19 cellular contexts compared by ENCODE assay signal in the genomic region with DNA sequence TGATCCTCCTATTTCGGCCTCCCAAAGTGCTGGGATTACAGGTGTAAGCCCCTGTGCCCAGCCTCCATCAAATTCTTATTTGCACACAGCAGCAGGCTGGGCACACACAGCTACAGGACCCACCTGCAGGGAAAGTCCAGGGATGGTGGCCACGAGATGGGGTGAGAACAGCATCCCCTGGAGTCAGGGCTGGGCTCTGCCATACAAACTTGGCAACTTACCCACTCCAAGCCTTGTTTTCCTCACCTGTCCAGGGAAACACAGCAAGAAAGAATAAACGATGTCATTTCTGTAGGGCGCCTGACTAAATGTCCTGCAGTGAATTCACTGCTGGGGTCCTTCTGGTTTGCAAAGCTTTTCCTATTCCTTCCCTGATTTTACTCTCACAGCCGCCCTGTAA. TPM values are rescaled to one million over a fixed set of nuclear protein-coding genes. Genes with fewer than 3 reads are reported as not detected.
"Had no signal": no experiment of that assay in that cellular context is flagged by ENCODE, and none has a peak within 500 bp of the region (broad histone marks: within the 10 kb centered on the region; RNA-seq: fewer than 3 reads in every experiment).

No MANE protein-coding gene starts in this region.

- H3K27me3 ChIP-seq: hepatocyte, left lung, sigmoid colon, spleen, stomach, upper lobe of right lung had no signal

- H3K4me3 Mint-ChIP-seq: activated naive CD8-positive, alpha-beta T cell treated with anti-CD3 and anti-CD28 coated beads, Interleukin-2, amount 10 ng/mL, durations not matched to agents 7 days and 5 days; neural crest cell had no signal

- H3K27ac ChIP-seq: hepatocyte, left lung, psoas muscle, sigmoid colon, spleen, stomach, thoracic aorta, upper lobe of right lung had no signal

- H3K9me3 ChIP-seq: left lung, psoas muscle, sigmoid colon, spleen, stomach, thoracic aorta, upper lobe of right lung had no signal

- ATAC-seq: activated CD4-positive, CD25-positive, alpha-beta regulatory T cell treated with anti-CD3 and anti-CD28 coated beads, Interleukin-2, amount 50 U/mL, for 24 hours; left lung; psoas muscle; upper lobe of right lung had no signal

- H3K4me1 Mint-ChIP-seq: neural crest cell had no signal

- H3K36me3 Mint-ChIP-seq: activated naive CD8-positive, alpha-beta T cell treated with anti-CD3 and anti-CD28 coated beads, Interleukin-2, amount 10 ng/mL, durations not matched to agents 7 days and 5 days had no signal

- H3K9me3 Mint-ChIP-seq: activated naive CD8-positive, alpha-beta T cell treated with anti-CD3 and anti-CD28 coated beads, Interleukin-2, amount 10 ng/mL, durations not matched to agents 7 days and 5 days; neural crest cell had no signal

- DNase-seq: activated CD4-positive, alpha-beta T cell treated with anti-CD3 and anti-CD28 coated beads, Interleukin-2, amount 50 U/mL, for 1 hour; activated naive CD4-positive, alpha-beta T cell; activated naive CD8-positive, alpha-beta T cell treated with anti-CD3 and anti-CD28 coated beads, Interleukin-2, amount 10 ng/mL, durations not matched to agents 7 days and 5 days; dermis blood vessel endothelial cell; islet precursor cell; left lung; mammary epithelial cell; psoas muscle; sigmoid colon; spleen; stomach; upper lobe of right lung had no signal

- H3K79me2 ChIP-seq: hepatocyte had no signal

- H3K36me3 ChIP-seq: left lung, sigmoid colon, spleen, stomach, thoracic aorta, upper lobe of right lung had no signal

- H3K4me2 ChIP-seq: hepatocyte had no signal

- H2AFZ ChIP-seq: hepatocyte had no signal

- H3K4me1 ChIP-seq: left lung, psoas muscle, sigmoid colon, spleen, stomach, upper lobe of right lung had no signal

- H3K4me3 ChIP-seq: hepatocyte, left lung, psoas muscle, sigmoid colon, spleen, stomach, thoracic aorta, upper lobe of right lung had no signal

- H3K27me3 Mint-ChIP-seq: activated naive CD8-positive, alpha-beta T cell treated with anti-CD3 and anti-CD28 coated beads, Interleukin-2, amount 10 ng/mL, durations not matched to agents 7 days and 5 days had no signal

RNA-seq across cellular contexts. Expression of gene MYH16, which starts 5.5 kb away (rescaled TPM):
- total RNA-seq: activated CD8-positive, alpha-beta memory T cell treated with anti-CD3 and anti-CD28 coated beads for 36 hours; activated naive CD8-positive, alpha-beta T cell treated with anti-CD3 and anti-CD28 coated beads, Interleukin-2, amount 10 ng/mL, durations not matched to agents 7 days and 5 days; cerebellum; dermis blood vessel endothelial cell; left lung; neural crest cell; osteocyte; psoas muscle; sigmoid colon; spleen; thoracic aorta; upper lobe of right lung had no signal
- polyA plus RNA-seq: hepatocyte, psoas muscle, spleen had no signal
